11 cellular contexts compared by ENCODE assay signal in genomic region chr16:22370038-22370541, GRCh38. TPM values are rescaled to one million over a fixed set of nuclear protein-coding genes. Genes with fewer than 3 reads are reported as not detected.
DNase-seq lines count a peak whose midpoint lies in the region; ATAC-seq and TF ChIP-seq lines count a peak whose summit lies in the region.
"Had no signal": no experiment of that assay in that cellular context is flagged by ENCODE, and none has a peak within 500 bp of the region (broad histone marks: within the 10 kb centered on the region; RNA-seq: fewer than 3 reads in every experiment).

No MANE protein-coding gene starts in this region.

- H2AFZ ChIP-seq in IMR-90 (replicated peaks; ENCODE audit: low read length, poor library complexity): no peak overlapping the region
- H2AFZ ChIP-seq: parathyroid adenoma had no signal

- H2BK5ac ChIP-seq in IMR-90 (ENCODE audit: low read depth, low read length, poor library complexity, severe bottlenecking): peak overlapping the region; percentile 97

- no peaks in the 10 kb centered on the region for H3K27me3 ChIP-seq in IMR-90 (ENCODE audit: control insufficient read depth, insufficient read depth, low read length)
- no peaks in the 10 kb centered on the region for H3K27me3 ChIP-seq in naive thymus-derived CD4-positive, alpha-beta T cell (ENCODE audit: control insufficient read depth in 2 of 2, insufficient read depth in 2 of 2, low read length in 2 of 2)
- H3K27me3 ChIP-seq: dorsolateral prefrontal cortex had no signal

- peak overlapping the region; percentile 90 for H3K27ac ChIP-seq in IMR-90 (ENCODE audit: insufficient read depth, low read length)
- peak overlapping the region; percentile 63 for H3K27ac ChIP-seq in naive thymus-derived CD4-positive, alpha-beta T cell (ENCODE audit: low read depth, low read length)

- peak overlapping the region; percentile 77 for H3K4ac ChIP-seq in IMR-90 (ENCODE audit: low read depth, low read length)

- H3K9ac ChIP-seq in IMR-90 (ENCODE audit: low read depth, low read length): peak overlapping the region; percentile 83
- H3K9ac ChIP-seq: parathyroid adenoma had no signal

- peak overlapping the region; percentile 72; the same call in 1 of the 2 replicates for H2AK5ac ChIP-seq in IMR-90 (ENCODE audit: low read depth, low read length)

- peaks cover 82% of the 10 kb centered on the region for H4K20me1 ChIP-seq in IMR-90 (ENCODE audit: insufficient read depth, low read length)

- POLR2A ChIA-PET in IMR-90 (lab: Charles Lee; ENCODE audit: unreplicated experiment): interaction anchor here (0.6 kb wide), 1 partner anchor 13 kb away, joined by 3 read pairs; no protein-coding TSS in a partner anchor
- POLR2A ChIA-PET in naive thymus-derived CD4-positive, alpha-beta T cell (lab: Charles Lee): interaction anchor here (0.8 to 6.2 kb wide), 7 partner anchors 11 to 67 kb away, joined by 3 to 76 read pairs (median 5); no protein-coding TSS in a partner anchor

- H3K4me1 ChIP-seq in IMR-90 (ENCODE audit: control insufficient read depth, insufficient read depth, low read length): peaks cover 20% of the 10 kb centered on the region
- H3K4me1 ChIP-seq in naive thymus-derived CD4-positive, alpha-beta T cell (ENCODE audit: control insufficient read depth in 2 of 2, insufficient read depth in 2 of 2, low read length in 2 of 2): peaks cover 39 to 56% of the 10 kb centered on the region in 2 donors

- peak overlapping the region; percentile 87 for H3K18ac ChIP-seq in IMR-90 (ENCODE audit: low read depth, low read length)

- H3K14ac ChIP-seq in IMR-90 (replicated peaks; ENCODE audit: low read depth, low read length): peak overlapping the region; percentile 72

- CTCF ChIA-PET in IMR-90 (lab: Yijun Ruan, JAX): interaction anchor here (1.0 kb wide), 1 partner anchor 23 kb away, joined by 3 read pairs; no protein-coding TSS in a partner anchor
- CTCF ChIA-PET in naive thymus-derived CD4-positive, alpha-beta T cell (lab: Charles Lee): interaction anchor here (1.2 kb wide), 1 partner anchor 51 kb away, joined by 8 read pairs; no protein-coding TSS in a partner anchor

- peak; percentile 15 for ATAC-seq in IMR-90 (ENCODE audit: low read depth)
- no peak for ATAC-seq in naive thymus-derived CD4-positive, alpha-beta T cell
- ATAC-seq in GM18498 (IDR thresholded peaks at IDR 0.05; ENCODE audit: unreplicated experiment): no peak

- H3K27me3 Mint-ChIP-seq in naive thymus-derived CD4-positive, alpha-beta T cell: peaks cover 0 to 2% (median 0%) of the 10 kb centered on the region in 5 donors

- no peaks in the 10 kb centered on the region for H3K9me3 ChIP-seq in IMR-90 (ENCODE audit: control insufficient read depth, insufficient read depth, low read length)
- no peaks in the 10 kb centered on the region for H3K9me3 ChIP-seq in naive thymus-derived CD4-positive, alpha-beta T cell (ENCODE audit: control insufficient read depth in 2 of 3, low read length in 3 of 3)

- BruUV-seq in IMR-90 (replicated peaks; lab: Mats Ljungman, UMichigan): no TSS peak

- no peak overlapping the region for H2AK9ac ChIP-seq in IMR-90 (replicated peaks; ENCODE audit: low read depth, low read length, poor library complexity)

- peak overlapping the region; percentile 88 for H3K23ac ChIP-seq in IMR-90 (ENCODE audit: low read depth, low read length)

- peak; percentile 63 for DNase-seq in AG09319 (ENCODE audit: extremely low read depth, low read depth)
- peak; percentile 95 for DNase-seq in IMR-90
- peak; percentile 76 to 88 for DNase-seq in cardiac fibroblast (ENCODE audit: low read depth in 2 of 2)
- DNase-seq in naive thymus-derived CD4-positive, alpha-beta T cell: no peak
- DNase-seq in NCI-H1930 (lab: John Stamatoyannopoulos, UW): no peak
- DNase-seq in activated gamma-delta T cell treated with Interleukin-2 at 50 U/mL for 16 hours: no peak
- no peak for DNase-seq in DMS79 (lab: John Stamatoyannopoulos, UW)
- DNase-seq: dorsolateral prefrontal cortex, NCI-H1694 had no signal

- H3K4me2 ChIP-seq in IMR-90 (ENCODE audit: low read depth, low read length): peak overlapping the region; percentile 79

- intact Hi-C loops in IMR-90 (cut with micrococcal nuclease): loop anchor here (2.0 kb wide), 1 partner anchor 17 kb away; no protein-coding TSS in a partner anchor
- intact Hi-C loops in naive thymus-derived CD4-positive, alpha-beta T cell (cut with micrococcal nuclease): loop anchor here (5.0 kb wide), 3 partner anchors 33 to 178 kb away; no protein-coding TSS in a partner anchor

- H2BK20ac ChIP-seq in IMR-90 (ENCODE audit: low read depth, low read length): peak overlapping the region; percentile 73

- peak overlapping the region; percentile 69 for H3K56ac ChIP-seq in IMR-90 (ENCODE audit: extremely low read depth, insufficient read depth, low read length)

- H3K27ac Mint-ChIP-seq in naive thymus-derived CD4-positive, alpha-beta T cell: peak overlapping the region in 8 of 9 donors; percentile 72 to 98 (median 92)

- peaks cover 9% of the 10 kb centered on the region for H3K9me1 ChIP-seq in IMR-90 (ENCODE audit: insufficient read depth, low read length)

- TF ChIP-seq CTCF in AG09319 (IDR thresholded peaks at IDR 0.05; ENCODE audit: low read depth, low read length): no peak
- TF ChIP-seq CTCF in IMR-90 (conservative IDR thresholded peaks at IDR 0.05; ENCODE audit: low read depth, low read length): no peak
- no peak for TF ChIP-seq CTCF in cardiac fibroblast (IDR thresholded peaks at IDR 0.05; ENCODE audit: low read depth, low read length)

- no peak overlapping the region; the same call in 2 of the 3 replicates for H2BK15ac ChIP-seq in IMR-90 (ENCODE audit: low read depth, low read length)

- peaks cover 20% of the 10 kb centered on the region for H3K36me3 ChIP-seq in IMR-90 (ENCODE audit: control insufficient read depth, insufficient read depth, low read length)
- peaks cover 0 to 7% (median 0%) of the 10 kb centered on the region in 3 experiments for H3K36me3 ChIP-seq in naive thymus-derived CD4-positive, alpha-beta T cell (ENCODE audit: control insufficient read depth in 2 of 3, insufficient read depth in 3 of 3, low read length in 3 of 3)

- peak overlapping the region; percentile 83 for H2BK120ac ChIP-seq in IMR-90 (ENCODE audit: low read depth, low read length)

- no peak; the same call in 1 of the 2 replicates for TF ChIP-seq POLR2A in IMR-90 (IDR thresholded peaks at IDR 0.05; ENCODE audit: low read depth, low read length)

- H3K79me1 ChIP-seq in IMR-90 (ENCODE audit: low read depth in 1 of 2, low read length in 2 of 2): peaks cover 3 to 58% of the 10 kb centered on the region in 2 experiments; a peak in 2 of 4 replicates

- H3K4me3 ChIP-seq in IMR-90 (ENCODE audit: insufficient read depth, low read depth, low read length) (peak overlapping the region; percentile 9; the same call in 1 of the 2 replicates), cardiac fibroblast (replicated peaks in 1 of 2; ENCODE audit: low read depth in 2 of 2, low read length in 2 of 2) (no peak overlapping the region)
- no peak overlapping the region for H3K4me3 ChIP-seq in naive thymus-derived CD4-positive, alpha-beta T cell (ENCODE audit: low read length)
- H3K4me3 ChIP-seq: dorsolateral prefrontal cortex had no signal

- in situ Hi-C loops in IMR-90 (cut with MboI; ENCODE audit: low sequenced_read_pairs): no loop called here

- peak overlapping the region; percentile 75 for H4K91ac ChIP-seq in IMR-90 (ENCODE audit: insufficient read depth, low read depth, low read length)

- dilution Hi-C loops in IMR-90 (cut with HindIII; ENCODE audit: low sequenced_read_pairs, unreplicated experiment): no loop called here

- H3K4me1 Mint-ChIP-seq in naive thymus-derived CD4-positive, alpha-beta T cell: peaks cover 33 to 83% (median 72%) of the 10 kb centered on the region in 7 donors

- TF ChIP-seq RAD21 in IMR-90 (IDR thresholded peaks at IDR 0.05; ENCODE audit: low read length): no peak

- H3K9me3 Mint-ChIP-seq in naive thymus-derived CD4-positive, alpha-beta T cell: peaks cover 0 to 5% (median 0%) of the 10 kb centered on the region in 11 donors

- H3K4me3 Mint-ChIP-seq in naive thymus-derived CD4-positive, alpha-beta T cell: peak overlapping the region; percentile 2 to 99 (median 98)

- peaks cover 3 to 35% (median 6%) of the 10 kb centered on the region in 5 donors for H3K36me3 Mint-ChIP-seq in naive thymus-derived CD4-positive, alpha-beta T cell

- peak overlapping the region; percentile 23 to 83; a peak in 3 of 4 replicates for H4K8ac ChIP-seq in IMR-90 (ENCODE audit: low read depth in 2 of 2, low read length in 2 of 2)

- no CpG with 5 or more reads among the region's 1 CpG for WGBS in IMR-90 (ENCODE audit: extremely low coverage in 2 of 2, insufficient read length in 1 of 2), 2 experiments

- peak overlapping the region; percentile 91 for H4K5ac ChIP-seq in IMR-90 (ENCODE audit: low read depth, low read length)

TF ChIP-seq in IMR-90, 13 proteins besides CTCF, POLR2A, EP300 and RAD21 (continues in another document):
- TF ChIP-seq CEBPB (IDR thresholded peaks at IDR 0.05; ENCODE audit: low read depth, low read length) (peak; percentile 80), SMC3 (IDR thresholded peaks at IDR 0.05; ENCODE audit: low read depth, low read length) (no peak), MAFK (IDR thresholded peaks at IDR 0.05; ENCODE audit: low read depth, low read length) (peak; percentile 88), NFE2L2 (IDR thresholded peaks at IDR 0.05; ENCODE audit: low read depth, low read length) (peak; percentile 98), FOS (IDR thresholded peaks at IDR 0.05; ENCODE audit: low read depth, low read length) (peak; percentile 71), MAZ (IDR thresholded peaks at IDR 0.05; ENCODE audit: borderline replicate concordance, low read depth, low read length) (no peak), RCOR1 (IDR thresholded peaks at IDR 0.05; ENCODE audit: insufficient replicate concordance, low read length) (no peak), ELK1 (IDR thresholded peaks at IDR 0.05; ENCODE audit: borderline replicate concordance, low read depth, low read length) (no peak), CHD1 (IDR thresholded peaks at IDR 0.05; ENCODE audit: low read depth, low read length) (no peak)

RNA-seq across cellular contexts. Expression of gene CDR2, which starts 4.3 kb away (rescaled TPM):
- total RNA-seq in IMR-90 (2012; rRNA removed): 44.2 and 48.4 TPM in 2 replicates
- polyA plus RNA-seq in IMR-90 (2012; rRNA removed): 33.1 and 37.7 TPM in 2 replicates
- polyA plus RNA-seq in IMR-90 (2012; cell fraction: cytosol; rRNA removed): 22.5 and 26.0 TPM in 2 replicates
- polyA plus RNA-seq in IMR-90 (2012; cell fraction: nucleus; rRNA removed; ENCODE audit: low replicate concordance): 15.0 and 38.4 TPM in 2 replicates
- total RNA-seq in naive thymus-derived CD4-positive, alpha-beta T cell: 10 to 100 TPM; 28.7 to 91.9 (median 65.6) TPM
- 100 to 1,000 TPM in 1 of 2 donors, 10 to 100 TPM in 1; 66.0 to 115 TPM for polyA plus RNA-seq in naive thymus-derived CD4-positive, alpha-beta T cell

Comparison
In these comparisons a context has a peak if more than half of its experiments do, and no peak if none do; other contexts are left out.
1. DNase-seq: peak in AG09319 (single experiment), IMR-90 (single experiment) and cardiac fibroblast (2 of 2); none in naive thymus-derived CD4-positive, alpha-beta T cell (0 of 9), NCI-H1930 (0 of 2), activated gamma-delta T cell treated with Interleukin-2 at 50 U/mL for 16 hours (single experiment) and DMS79 (single experiment).